8 cellular contexts compared by ENCODE assay signal in the genomic region with DNA sequence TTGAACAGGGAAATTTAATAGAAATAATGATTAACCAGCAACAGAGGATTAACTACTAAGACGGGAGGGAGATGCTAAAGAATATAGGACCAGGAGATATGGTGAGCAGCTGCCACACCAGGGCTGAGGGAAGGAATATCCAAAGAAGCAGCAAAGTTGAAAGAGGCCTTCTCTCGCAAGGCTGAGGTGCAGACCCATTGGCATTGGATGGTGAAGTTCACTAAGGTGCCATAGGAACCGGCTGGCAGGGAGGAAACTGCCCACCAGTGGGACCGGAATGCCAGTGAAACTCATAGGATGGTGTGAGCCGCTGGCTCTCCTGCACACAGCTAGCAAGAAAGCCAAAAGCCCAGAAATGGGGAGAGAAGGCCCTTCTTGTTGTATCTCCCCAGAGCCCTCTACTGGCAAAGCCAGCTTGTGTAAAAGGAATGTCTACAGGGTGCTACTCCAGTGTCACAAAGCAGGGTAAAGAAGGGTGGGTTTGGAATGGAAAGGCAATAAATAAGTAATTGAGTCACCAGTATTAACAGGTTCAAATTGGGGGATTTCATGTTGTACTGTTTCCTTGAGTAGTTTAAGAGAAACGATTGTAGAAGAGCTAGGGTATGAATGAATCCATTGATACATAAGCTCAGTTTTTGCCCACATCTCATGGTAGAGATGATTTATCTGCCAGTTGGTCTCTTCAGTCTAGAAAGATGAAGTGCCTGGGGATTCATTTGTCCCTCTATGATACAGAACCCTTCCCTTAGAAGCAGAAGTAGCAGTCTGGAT. TPM values are rescaled to one million over a fixed set of nuclear protein-coding genes. Genes with fewer than 3 reads are reported as not detected.
DNase-seq lines count a peak whose midpoint lies in the region; ATAC-seq and TF ChIP-seq lines count a peak whose summit lies in the region.

No MANE protein-coding gene starts in this region.

- H3K9me3 Mint-ChIP-seq in CD4-positive, alpha-beta memory T cell: peaks cover 0 to 2% (median 0%) of the 10 kb centered on the region in 8 donors
- H3K9me3 Mint-ChIP-seq in activated B cell treated with CpG ODN at 0.5 μM for 24 hours: no peaks in the 10 kb centered on the region
- H3K9me3 Mint-ChIP-seq in CD8-positive, alpha-beta T cell: no peaks in the 10 kb centered on the region

- no peak overlapping the region for H3K4me3 ChIP-seq in CD4-positive, alpha-beta memory T cell (ENCODE audit: low read length in 2 of 2)
- H3K4me3 ChIP-seq in HEK293 (ENCODE audit: low read depth, low read length) (no peak overlapping the region), MG63 (no peak overlapping the region)
- no peak overlapping the region for H3K4me3 ChIP-seq in CD8-positive, alpha-beta T cell (ENCODE audit: low read depth, low read length)

- H3K4me1 ChIP-seq in CD4-positive, alpha-beta memory T cell (ENCODE audit: insufficient read depth, low read length): no peaks in the 10 kb centered on the region
- no peaks in the 10 kb centered on the region for H3K4me1 ChIP-seq in HEK293 (ENCODE audit: control insufficient read depth, insufficient read depth, low read length)
- H3K4me1 ChIP-seq in CD8-positive, alpha-beta T cell (ENCODE audit: insufficient read depth, low read length): no peaks in the 10 kb centered on the region

- H3K36me3 Mint-ChIP-seq in CD4-positive, alpha-beta memory T cell: peaks cover 5 to 6% of the 10 kb centered on the region in 2 donors
- H3K36me3 Mint-ChIP-seq in activated B cell treated with CpG ODN at 0.5 μM for 24 hours (ENCODE audit: low read depth) (peaks cover 27% of the 10 kb centered on the region), T-helper 17 cell (ENCODE audit: low read depth) (no peaks in the 10 kb centered on the region)
- H3K36me3 Mint-ChIP-seq in CD8-positive, alpha-beta T cell: peaks cover 19% of the 10 kb centered on the region

- H3K27me3 Mint-ChIP-seq in CD4-positive, alpha-beta memory T cell: no peaks in the 10 kb centered on the region
- no peaks in the 10 kb centered on the region for H3K27me3 Mint-ChIP-seq in activated B cell treated with CpG ODN at 0.5 μM for 24 hours
- H3K27me3 Mint-ChIP-seq in CD8-positive, alpha-beta T cell (ENCODE audit: low read depth): no peaks in the 10 kb centered on the region
- no peaks in the 10 kb centered on the region for H3K27me3 Mint-ChIP-seq in T-helper 17 cell

- H3K4me3 Mint-ChIP-seq in CD4-positive, alpha-beta memory T cell: no peak overlapping the region
- H3K4me3 Mint-ChIP-seq in activated B cell treated with CpG ODN at 0.5 μM for 24 hours (no peak overlapping the region), T-helper 17 cell (no peak overlapping the region)
- H3K4me3 Mint-ChIP-seq in CD8-positive, alpha-beta T cell: no peak overlapping the region

- H3K27ac ChIP-seq in CD4-positive, alpha-beta memory T cell (ENCODE audit: low read depth, low read length): no peak overlapping the region
- H3K27ac ChIP-seq in HEK293 (ENCODE audit: extremely low read depth, low read depth, low read length): no peak overlapping the region
- H3K27ac ChIP-seq in CD8-positive, alpha-beta T cell (ENCODE audit: low read depth, low read length): no peak overlapping the region

- no peaks in the 10 kb centered on the region for H3K27me3 ChIP-seq in CD4-positive, alpha-beta memory T cell (ENCODE audit: insufficient read depth, low read length)
- no peaks in the 10 kb centered on the region for H3K27me3 ChIP-seq in MG63
- H3K27me3 ChIP-seq in CD8-positive, alpha-beta T cell (ENCODE audit: insufficient read depth, low read length): no peaks in the 10 kb centered on the region

- H3K4me1 Mint-ChIP-seq in CD4-positive, alpha-beta memory T cell: peaks cover 0 to 1% (median 0%) of the 10 kb centered on the region in 4 donors
- H3K4me1 Mint-ChIP-seq in activated B cell treated with CpG ODN at 0.5 μM for 24 hours (peaks cover 54% of the 10 kb centered on the region), T-helper 17 cell (peaks cover 6% of the 10 kb centered on the region)
- H3K4me1 Mint-ChIP-seq in CD8-positive, alpha-beta T cell (ENCODE audit: low read depth): no peaks in the 10 kb centered on the region

- peak; percentile 6 to 38 (median 14) for DNase-seq in CD4-positive, alpha-beta memory T cell
- DNase-seq in activated B cell treated with CpG ODN at 0.5 μM for 24 hours (no peak), islet precursor cell (peak; percentile 64), MG63 (no peak), GOT3 (lab: John Stamatoyannopoulos, UW) (no peak), T-helper 17 cell (no peak)
- DNase-seq in CD8-positive, alpha-beta T cell: no peak

- peak; percentile 19 for ATAC-seq in activated B cell treated with CpG ODN at 0.5 μM for 24 hours (ENCODE audit: low read depth)
- ATAC-seq in CD8-positive, alpha-beta T cell: no peak
- no peak for ATAC-seq in T-helper 17 cell

- intact Hi-C loops in CD4-positive, alpha-beta memory T cell (cut with micrococcal nuclease): no loop called here
- intact Hi-C loops in activated B cell treated with CpG ODN at 0.5 μM for 24 hours (cut with micrococcal nuclease): loop anchor here (1.0 to 5.0 kb wide), 3 partner anchors 17 to 120 kb away; no protein-coding TSS in a partner anchor
- intact Hi-C loops in CD8-positive, alpha-beta T cell (cut with DNase I, micrococcal nuclease): no loop called here

- CTCF ChIA-PET in CD4-positive, alpha-beta memory T cell (lab: Charles Lee; ENCODE audit: partially characterized antibody): interaction anchor here (1.0 kb wide), 2 partner anchors 101 to 478 kb away, joined by 3 read pairs; no protein-coding TSS in a partner anchor
- CTCF ChIA-PET in HEK293 (lab: Yijun Ruan, JAX) (interaction anchor here (0.6 to 1.5 kb wide), 7 partner anchors 13 to 203 kb away, joined by 3 to 4 read pairs (median 3); no protein-coding TSS in a partner anchor), activated B cell treated with CpG ODN at 0.5 μM for 24 hours (lab: Charles Lee) (interaction anchor here (0.8 to 1.7 kb wide), 8 partner anchors 16 to 173 kb away, joined by 3 to 11 read pairs (median 4); no protein-coding TSS in a partner anchor)
- CTCF ChIA-PET in CD8-positive, alpha-beta T cell (lab: Charles Lee): interaction anchor here (1.0 to 1.4 kb wide), 4 partner anchors 9 to 541 kb away, joined by 3 to 6 read pairs (median 3); no protein-coding TSS in a partner anchor

- POLR2A ChIA-PET in CD4-positive, alpha-beta memory T cell (lab: Charles Lee; ENCODE audit: partially characterized antibody): no interaction called here
- POLR2A ChIA-PET in HEK293 (lab: Yijun Ruan, JAX) (no interaction called here), activated B cell treated with CpG ODN at 0.5 μM for 24 hours (lab: Charles Lee) (interaction anchor here (0.6 to 2.0 kb wide), 4 partner anchors 22 to 396 kb away, joined by 3 to 15 read pairs (median 4); no protein-coding TSS in a partner anchor)
- POLR2A ChIA-PET in CD8-positive, alpha-beta T cell (lab: Charles Lee): no interaction called here

- TF ChIP-seq CTCF in HEK293 (tag by site-specific recombination; IDR thresholded peaks at IDR 0.05): no peak
- no peak for TF ChIP-seq CTCF in activated B cell treated with CpG ODN at 0.5 μM for 24 hours (IDR thresholded peaks at IDR 0.05)
- TF ChIP-seq CTCF in CD8-positive, alpha-beta T cell (IDR thresholded peaks at IDR 0.05): no peak

- H3K9me3 ChIP-seq in CD4-positive, alpha-beta memory T cell (ENCODE audit: control insufficient read depth in 1 of 2, low read length in 2 of 2): no peaks in the 10 kb centered on the region
- H3K9me3 ChIP-seq in HEK293 (ENCODE audit: control insufficient read depth, insufficient read depth, low read depth, low read length): no peaks in the 10 kb centered on the region
- peaks cover 6% of the 10 kb centered on the region; the same call in 1 of the 2 replicates for H3K9me3 ChIP-seq in MG63
- H3K9me3 ChIP-seq in CD8-positive, alpha-beta T cell (ENCODE audit: low read length): no peaks in the 10 kb centered on the region
- H3K9me3 ChIP-seq in T-helper 17 cell (ENCODE audit: control insufficient read depth, low read length, poor library complexity, severe bottlenecking): no peaks in the 10 kb centered on the region

- H3K36me3 ChIP-seq in CD4-positive, alpha-beta memory T cell (ENCODE audit: insufficient read depth, low read length): no peaks in the 10 kb centered on the region
- peaks cover 0 to 16% of the 10 kb centered on the region in 2 experiments; a peak in 1 of 3 replicates for H3K36me3 ChIP-seq in HEK293 (ENCODE audit: control insufficient read depth in 2 of 2, insufficient read depth in 1 of 2, low read length in 2 of 2)
- peaks cover 17% of the 10 kb centered on the region for H3K36me3 ChIP-seq in MG63
- no peaks in the 10 kb centered on the region for H3K36me3 ChIP-seq in CD8-positive, alpha-beta T cell (ENCODE audit: insufficient read depth, low read length)

- peak overlapping the region in 1 of 7 donors; percentile 11 for H3K27ac Mint-ChIP-seq in CD4-positive, alpha-beta memory T cell
- H3K27ac Mint-ChIP-seq in activated B cell treated with CpG ODN at 0.5 μM for 24 hours: peak overlapping the region; percentile 73
- no peak overlapping the region for H3K27ac Mint-ChIP-seq in CD8-positive, alpha-beta T cell
- H3K27ac Mint-ChIP-seq in T-helper 17 cell: no peak overlapping the region

TF ChIP-seq in HEK293, 187 proteins besides CTCF, POLR2A, EP300 and RAD21 (continues in another document):
- TF ChIP-seq ZNF423 (tag by site-specific recombination; IDR thresholded peaks at IDR 0.05): no peak
- TF ChIP-seq ZNF654 (tag by site-specific recombination; IDR thresholded peaks at IDR 0.05; ENCODE audit: low read depth): 0 out of 2 replicates have a peak, but pooled peaks have one; percentile 7

RNA-seq across cellular contexts. Expression of gene FARP2, which starts 36.0 kb away (rescaled TPM):
- total RNA-seq in CD4-positive, alpha-beta memory T cell: 10 to 100 TPM; 17.2 to 21.8 TPM
- 1 to 10 TPM; 3.9 to 5.5 TPM for polyA plus RNA-seq in CD4-positive, alpha-beta memory T cell
- 74.7 and 91.2 TPM in 2 replicates for total RNA-seq in activated B cell treated with CpG ODN at 0.5 μM for 24 hours
- 35.6 and 37.4 TPM in 2 replicates for total RNA-seq in MG63 (2014; rRNA removed; shearing (Covaris generic); ENCODE audit: low replicate concordance)
- total RNA-seq in CD8-positive, alpha-beta T cell: 10 to 100 TPM; 20.6 to 22.5 TPM
- total RNA-seq in T-helper 17 cell: 10 to 100 TPM; 18.0 to 28.1 TPM

Comparison
In these comparisons a context has a peak if more than half of its experiments do, and no peak if none do; other contexts are left out.
1. DNase-seq: peak in CD4-positive, alpha-beta memory T cell (5 of 5) and islet precursor cell (single experiment); none in activated B cell treated with CpG ODN at 0.5 μM for 24 hours (single experiment), MG63 (single experiment), GOT3 (single experiment), CD8-positive, alpha-beta T cell (0 of 7) and T-helper 17 cell (0 of 3).